8 cellular contexts compared by ENCODE assay signal in genomic region chr16:67158637-67159600, GRCh38. TPM values are rescaled to one million over a fixed set of nuclear protein-coding genes. Genes with fewer than 3 reads are reported as not detected.
A peak's percentile ranks its signal among the peaks of the same experiment; 100 is the strongest.
DNase-seq lines count a peak whose midpoint lies in the region; ATAC-seq and TF ChIP-seq lines count a peak whose summit lies in the region.

No MANE protein-coding gene starts in this region.

- peak; percentile 78 for DNase-seq in GM12864 (ENCODE audit: low read depth)
- DNase-seq in NAMALWA (ENCODE audit: low spot score), result peak; percentile 81
- DNase-seq in activated CD8-positive, alpha-beta memory T cell treated with anti-CD3 and anti-CD28 coated beads, Interleukin-2, amount 50 U/mL, for 48 hours, result peak; percentile 88
- no peak for DNase-seq in fibroblast of mammary gland (ENCODE audit: low read depth)
- DNase-seq in progenitor cell of endocrine pancreas (ENCODE audit: low spot score, unreplicated experiment), result no peak
- no peak for DNase-seq in KG1 (lab: John Stamatoyannopoulos, UW)
- no peak for DNase-seq in HCEC 1CT

- H3K4me3 Mint-ChIP-seq in progenitor cell of endocrine pancreas (ENCODE audit: low read depth), result peak overlapping the region; percentile 75

- ATAC-seq in GM21825 (IDR thresholded peaks at IDR 0.05; ENCODE audit: unreplicated experiment), result peak; percentile 38

- no peaks in the 10 kb centered on the region for H3K36me3 Mint-ChIP-seq in progenitor cell of endocrine pancreas (ENCODE audit: insufficient read depth)

- peaks cover 77% of the 10 kb centered on the region for H3K27me3 Mint-ChIP-seq in progenitor cell of endocrine pancreas

- no peaks in the 10 kb centered on the region for H3K9me3 Mint-ChIP-seq in progenitor cell of endocrine pancreas (ENCODE audit: low read depth)

- H3K4me3 ChIP-seq in GM12864 (ENCODE audit: low read depth, low read length) (peak overlapping the region; percentile 94), fibroblast of mammary gland (ENCODE audit: control insufficient read depth, low read depth, low read length) (peak overlapping the region; percentile 90)

- no peak for TF ChIP-seq CTCF in GM12864 (IDR thresholded peaks at IDR 0.05; ENCODE audit: low read depth, low read length, missing control alignments)
- TF ChIP-seq CTCF in fibroblast of mammary gland (conservative IDR thresholded peaks at IDR 0.05; ENCODE audit: control insufficient read depth, insufficient read depth, low read depth, low read length), result no peak
- TF ChIP-seq CTCF in progenitor cell of endocrine pancreas (IDR thresholded peaks at IDR 0.05; ENCODE audit: unreplicated experiment), result no peak

- H3K4me1 Mint-ChIP-seq in progenitor cell of endocrine pancreas (ENCODE audit: low read depth), result peaks cover 4% of the 10 kb centered on the region

- no peak overlapping the region for H3K27ac Mint-ChIP-seq in progenitor cell of endocrine pancreas

RNA-seq across cellular contexts. Expression of gene TRADD, which starts 0.8 kb away (rescaled TPM):
- total RNA-seq in progenitor cell of endocrine pancreas, result 5.6 and 6.6 TPM in 2 replicates

RNA-seq across cellular contexts. Expression of gene FBXL8, which starts 0.8 kb away (rescaled TPM):
- total RNA-seq in progenitor cell of endocrine pancreas, result 1.7 and 2.1 TPM in 2 replicates

RNA-seq across cellular contexts. Expression of gene HSF4, which starts 5.6 kb away (rescaled TPM):
- total RNA-seq in progenitor cell of endocrine pancreas, result 2.2 and 6.8 TPM in 2 replicates

RNA-seq across cellular contexts. Expression of gene B3GNT9, which starts 8.1 kb away (rescaled TPM):
- total RNA-seq in progenitor cell of endocrine pancreas, result 5.1 TPM in 2 replicates

RNA-seq across cellular contexts. Expression of gene NOL3, which starts 11.4 kb away (rescaled TPM):
- 9.4 and 12.7 TPM in 2 replicates for total RNA-seq in progenitor cell of endocrine pancreas

Comparison
In these comparisons a context has a peak if more than half of its experiments do, and no peak if none do; other contexts are left out.
1. DNase-seq: peak in GM12864 (single experiment), NAMALWA (single experiment) and activated CD8-positive, alpha-beta memory T cell treated with anti-CD3 and anti-CD28 coated beads, Interleukin-2, amount 50 U/mL, for 48 hours (single experiment); none in fibroblast of mammary gland (single experiment), progenitor cell of endocrine pancreas (single experiment), KG1 (single experiment) and HCEC 1CT (single experiment).